ENCODE assay signal across 11 cellular contexts in the genomic region with DNA sequence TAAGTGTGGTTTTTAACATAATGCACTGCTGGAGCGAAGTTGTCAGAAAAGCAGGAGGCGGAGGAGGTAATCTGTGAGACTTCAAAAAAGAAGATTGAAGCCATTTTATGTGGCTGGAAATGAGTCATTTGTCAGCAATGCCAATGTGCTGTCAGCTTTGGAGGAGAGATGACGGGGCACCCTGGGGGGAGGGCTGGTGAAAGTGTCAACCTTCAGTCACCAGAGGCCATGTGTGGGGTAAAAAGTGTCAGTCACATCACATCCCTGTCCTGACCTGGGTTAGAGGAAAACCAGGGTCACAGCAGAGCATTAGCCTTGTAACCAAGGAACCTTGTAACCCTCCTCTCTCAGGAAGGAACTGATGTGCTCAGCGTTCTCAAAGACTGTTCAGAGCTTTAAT. TPM values are rescaled to one million over a fixed set of nuclear protein-coding genes. Genes with fewer than 3 reads are reported as not detected.
DNase-seq lines count a peak whose midpoint lies in the region; ATAC-seq and TF ChIP-seq lines count a peak whose summit lies in the region.
"Had no signal": no experiment of that assay in that cellular context is flagged by ENCODE, and none has a peak within 500 bp of the region (broad histone marks: within the 10 kb centered on the region; RNA-seq: fewer than 3 reads in every experiment).

No MANE protein-coding gene starts in this region.

- no peaks in the 10 kb centered on the region for H3K9me3 Mint-ChIP-seq in activated CD8-positive, alpha-beta T cell treated with anti-CD3 and anti-CD28 coated beads for 36 hours
- H3K9me3 Mint-ChIP-seq in activated CD8-positive, alpha-beta T cell treated with anti-CD3 and anti-CD28 coated beads, Interleukin-2, amount 10 ng/mL, durations not matched to agents 7 days and 5 days (ENCODE audit: insufficient read depth): no peaks in the 10 kb centered on the region
- no peaks in the 10 kb centered on the region for H3K9me3 Mint-ChIP-seq in nephron progenitor cell

- no peak for ATAC-seq in activated CD8-positive, alpha-beta T cell treated with anti-CD3 and anti-CD28 coated beads for 36 hours
- ATAC-seq in activated CD8-positive, alpha-beta T cell treated with anti-CD3 and anti-CD28 coated beads, Interleukin-2, amount 10 ng/mL, durations not matched to agents 7 days and 5 days: no peak
- peak; percentile 48; the same call in 2 of the 3 replicates for ATAC-seq in RWPE2 (ENCODE audit: low read depth)
- ATAC-seq: heart right ventricle had no signal

- H3K27me3 Mint-ChIP-seq in activated CD8-positive, alpha-beta T cell treated with anti-CD3 and anti-CD28 coated beads for 36 hours: peaks cover 13% of the 10 kb centered on the region
- H3K27me3 Mint-ChIP-seq in activated CD8-positive, alpha-beta T cell treated with anti-CD3 and anti-CD28 coated beads, Interleukin-2, amount 10 ng/mL, durations not matched to agents 7 days and 5 days (ENCODE audit: low read depth): peaks cover 14% of the 10 kb centered on the region
- no peaks in the 10 kb centered on the region for H3K27me3 Mint-ChIP-seq in nephron progenitor cell (ENCODE audit: low read depth, poor library complexity)

- H3K4me2 ChIP-seq in skeletal muscle satellite cell (ENCODE audit: low read length): peak overlapping the region; percentile 20

- H3K9me3 ChIP-seq in RWPE2 (ENCODE audit: severe bottlenecking): no peaks in the 10 kb centered on the region
- no peaks in the 10 kb centered on the region for H3K9me3 ChIP-seq in skeletal muscle satellite cell (replicated peaks; ENCODE audit: low read length)
- no peaks in the 10 kb centered on the region for H3K9me3 ChIP-seq in colonic mucosa
- no peaks in the 10 kb centered on the region for H3K9me3 ChIP-seq in effector memory CD4-positive, alpha-beta T cell (ENCODE audit: control insufficient read depth, low read length)
- H3K9me3 ChIP-seq: heart right ventricle had no signal

- peak; percentile 20 for DNase-seq in activated CD8-positive, alpha-beta T cell treated with anti-CD3 and anti-CD28 coated beads for 36 hours
- no peak for DNase-seq in activated CD8-positive, alpha-beta T cell treated with anti-CD3 and anti-CD28 coated beads, Interleukin-2, amount 10 ng/mL, durations not matched to agents 7 days and 5 days
- DNase-seq in RWPE2 (ENCODE audit: low spot score): no peak
- DNase-seq in fibroblast of villous mesenchyme (ENCODE audit: low read depth): peak; percentile 34
- DNase-seq in colonic mucosa: no peak
- DNase-seq in effector memory CD4-positive, alpha-beta T cell: no peak
- DNase-seq in nephron progenitor cell: no peak
- DNase-seq: cerebellar nuclear complex, heart right ventricle, NCI-H1694 treated with DMSO at 0.1 percent for 48 hours had no signal

- no peaks in the 10 kb centered on the region for H3K4me1 Mint-ChIP-seq in activated CD8-positive, alpha-beta T cell treated with anti-CD3 and anti-CD28 coated beads for 36 hours (ENCODE audit: low read depth)
- H3K4me1 Mint-ChIP-seq in activated CD8-positive, alpha-beta T cell treated with anti-CD3 and anti-CD28 coated beads, Interleukin-2, amount 10 ng/mL, durations not matched to agents 7 days and 5 days (ENCODE audit: low read depth): peaks cover 2% of the 10 kb centered on the region
- H3K4me1 Mint-ChIP-seq in nephron progenitor cell: peaks cover 19% of the 10 kb centered on the region

- no peaks in the 10 kb centered on the region for H3K36me3 Mint-ChIP-seq in activated CD8-positive, alpha-beta T cell treated with anti-CD3 and anti-CD28 coated beads for 36 hours (ENCODE audit: low read depth)
- H3K36me3 Mint-ChIP-seq in activated CD8-positive, alpha-beta T cell treated with anti-CD3 and anti-CD28 coated beads, Interleukin-2, amount 10 ng/mL, durations not matched to agents 7 days and 5 days (ENCODE audit: low read depth): no peaks in the 10 kb centered on the region
- no peaks in the 10 kb centered on the region for H3K36me3 Mint-ChIP-seq in nephron progenitor cell (ENCODE audit: low read depth)

- H3K27ac ChIP-seq in RWPE2 (ENCODE audit: poor library complexity, severe bottlenecking): no peak overlapping the region
- no peak overlapping the region for H3K27ac ChIP-seq in colonic mucosa
- H3K27ac ChIP-seq in effector memory CD4-positive, alpha-beta T cell (ENCODE audit: insufficient read depth, low read length, poor library complexity, severe bottlenecking): no peak overlapping the region
- H3K27ac ChIP-seq: heart right ventricle had no signal

- no peak for TF ChIP-seq CTCF in activated CD8-positive, alpha-beta T cell treated with anti-CD3 and anti-CD28 coated beads for 36 hours (IDR thresholded peaks at IDR 0.05)
- TF ChIP-seq CTCF in RWPE2 (IDR thresholded peaks at IDR 0.05; ENCODE audit: poor library complexity, severe bottlenecking) (no peak), fibroblast of villous mesenchyme (IDR thresholded peaks at IDR 0.05; ENCODE audit: insufficient read depth, low read depth, low read length) (no peak), colonic mucosa (IDR thresholded peaks at IDR 0.05) (no peak), nephron progenitor cell (IDR thresholded peaks at IDR 0.05) (no peak)

- H3K4me1 ChIP-seq in RWPE2 (ENCODE audit: insufficient read depth, poor library complexity, severe bottlenecking) (peaks cover 7% of the 10 kb centered on the region), skeletal muscle satellite cell (ENCODE audit: control insufficient read depth, insufficient read depth, low read length) (peaks cover 17% of the 10 kb centered on the region), colonic mucosa (no peaks in the 10 kb centered on the region)
- no peaks in the 10 kb centered on the region for H3K4me1 ChIP-seq in effector memory CD4-positive, alpha-beta T cell (ENCODE audit: control insufficient read depth, insufficient read depth, low read length, poor library complexity, severe bottlenecking)
- H3K4me1 ChIP-seq: heart right ventricle had no signal

- intact Hi-C loops in activated CD8-positive, alpha-beta T cell treated with anti-CD3 and anti-CD28 coated beads for 36 hours (cut with micrococcal nuclease): no loop called here
- intact Hi-C loops in colonic mucosa (cut with DNase I): no loop called here

- H3K4me3 ChIP-seq in RWPE2 (ENCODE audit: severe bottlenecking) (no peak overlapping the region), fibroblast of villous mesenchyme (ENCODE audit: low read depth, low read length) (no peak overlapping the region), skeletal muscle satellite cell (ENCODE audit: low read length) (no peak overlapping the region), colonic mucosa (no peak overlapping the region)
- H3K4me3 ChIP-seq in effector memory CD4-positive, alpha-beta T cell (ENCODE audit: insufficient read depth, low read depth, low read length, poor library complexity, severe bottlenecking): no peak overlapping the region
- H3K4me3 ChIP-seq: heart right ventricle had no signal

- no peak overlapping the region for H3K4me3 Mint-ChIP-seq in activated CD8-positive, alpha-beta T cell treated with anti-CD3 and anti-CD28 coated beads for 36 hours
- no peak overlapping the region for H3K4me3 Mint-ChIP-seq in activated CD8-positive, alpha-beta T cell treated with anti-CD3 and anti-CD28 coated beads, Interleukin-2, amount 10 ng/mL, durations not matched to agents 7 days and 5 days
- H3K4me3 Mint-ChIP-seq in nephron progenitor cell: no peak overlapping the region

- no peaks in the 10 kb centered on the region for H3K36me3 ChIP-seq in RWPE2 (ENCODE audit: low read depth)
- no peaks in the 10 kb centered on the region for H3K36me3 ChIP-seq in skeletal muscle satellite cell (ENCODE audit: insufficient read depth, low read length)
- H3K36me3 ChIP-seq in colonic mucosa: no peaks in the 10 kb centered on the region
- no peaks in the 10 kb centered on the region for H3K36me3 ChIP-seq in effector memory CD4-positive, alpha-beta T cell (ENCODE audit: control insufficient read depth, insufficient read depth, low read length)
- H3K36me3 ChIP-seq: heart right ventricle had no signal

- H3K27me3 ChIP-seq in RWPE2 (ENCODE audit: insufficient read depth, poor library complexity, severe bottlenecking) (no peaks in the 10 kb centered on the region), skeletal muscle satellite cell (ENCODE audit: control insufficient read depth, insufficient read depth, low read length) (no peaks in the 10 kb centered on the region), colonic mucosa (no peaks in the 10 kb centered on the region)
- no peaks in the 10 kb centered on the region for H3K27me3 ChIP-seq in effector memory CD4-positive, alpha-beta T cell (replicated peaks; ENCODE audit: control insufficient read depth, insufficient read depth, low read length, poor library complexity, severe bottlenecking)
- H3K27me3 ChIP-seq: heart right ventricle had no signal

- POLR2A ChIA-PET in activated CD8-positive, alpha-beta T cell treated with anti-CD3 and anti-CD28 coated beads for 36 hours (lab: Charles Lee): no interaction called here
- POLR2A ChIA-PET in activated CD8-positive, alpha-beta T cell treated with anti-CD3 and anti-CD28 coated beads, Interleukin-2, amount 10 ng/mL, durations not matched to agents 7 days and 5 days (lab: Charles Lee): no interaction called here

- CTCF ChIA-PET in activated CD8-positive, alpha-beta T cell treated with anti-CD3 and anti-CD28 coated beads for 36 hours (lab: Charles Lee): no interaction called here
- CTCF ChIA-PET in activated CD8-positive, alpha-beta T cell treated with anti-CD3 and anti-CD28 coated beads, Interleukin-2, amount 10 ng/mL, durations not matched to agents 7 days and 5 days (lab: Charles Lee): no interaction called here

- H3K9ac ChIP-seq in skeletal muscle satellite cell (ENCODE audit: low read depth, low read length) (no peak overlapping the region), colonic mucosa (ENCODE audit: low read depth in 2 of 2, low read length in 2 of 2) (no peak overlapping the region)

- no peak overlapping the region for H3K27ac Mint-ChIP-seq in activated CD8-positive, alpha-beta T cell treated with anti-CD3 and anti-CD28 coated beads for 36 hours
- H3K27ac Mint-ChIP-seq in activated CD8-positive, alpha-beta T cell treated with anti-CD3 and anti-CD28 coated beads, Interleukin-2, amount 10 ng/mL, durations not matched to agents 7 days and 5 days: no peak overlapping the region
- H3K27ac Mint-ChIP-seq in nephron progenitor cell: no peak overlapping the region

RNA-seq across cellular contexts. Expression of a gene that starts 59.1 kb away (rescaled TPM):
- not detected for total RNA-seq in activated CD8-positive, alpha-beta T cell treated with anti-CD3 and anti-CD28 coated beads for 36 hours
- under 1 TPM; 0.08 to 0.16 TPM for total RNA-seq in activated CD8-positive, alpha-beta T cell treated with anti-CD3 and anti-CD28 coated beads, Interleukin-2, amount 10 ng/mL, durations not matched to agents 7 days and 5 days
- total RNA-seq in fibroblast of villous mesenchyme: 8.4 and 18.1 TPM in 2 replicates
- total RNA-seq in skeletal muscle satellite cell (2012; rRNA removed): 7.2 and 9.6 TPM in 2 replicates
- 1 to 10 TPM; 3.2 to 7.5 TPM for total RNA-seq in colonic mucosa

Comparison
In these comparisons a context has a peak if more than half of its experiments do, and no peak if none do; other contexts are left out.
1. DNase-seq: peak in activated CD8-positive, alpha-beta T cell treated with anti-CD3 and anti-CD28 coated beads for 36 hours (single experiment) and fibroblast of villous mesenchyme (single experiment); none in activated CD8-positive, alpha-beta T cell treated with anti-CD3 and anti-CD28 coated beads, Interleukin-2, amount 10 ng/mL, durations not matched to agents 7 days and 5 days (single experiment), RWPE2 (single experiment), colonic mucosa (single experiment), effector memory CD4-positive, alpha-beta T cell (0 of 3) and nephron progenitor cell (single experiment).